Comparison of ENCODE assay signal across 20 cellular contexts in genomic region chr21:45424854-45425795, GRCh38. TPM values are rescaled to one million over a fixed set of nuclear protein-coding genes. Genes with fewer than 3 reads are reported as not detected.
DNase-seq lines count a peak whose midpoint lies in the region; ATAC-seq and TF ChIP-seq lines count a peak whose summit lies in the region.
"Had no signal": no experiment of that assay in that cellular context is flagged by ENCODE, and none has a peak within 500 bp of the region (broad histone marks: within the 10 kb centered on the region; RNA-seq: fewer than 3 reads in every experiment).

No MANE protein-coding gene starts in this region.

- POLR2A ChIA-PET in Panc1 (lab: Charles Lee), result no interaction called here

- no peak overlapping the region for H3K4me2 ChIP-seq in GM23338
- H3K4me2 ChIP-seq in smooth muscle cell, result no peak overlapping the region
- H3K4me2 ChIP-seq: A549, KMS-11 had no signal

- H3K27ac ChIP-seq in GM23338 (ENCODE audit: low read depth) (peak overlapping the region; percentile 26; the same call in 1 of the 2 replicates), Panc1 (ENCODE audit: low read length) (peak overlapping the region; percentile 89), right cardiac atrium (ENCODE audit: low read length) (no peak overlapping the region), smooth muscle cell (ENCODE audit: low read depth) (no peak overlapping the region)
- H3K27ac ChIP-seq: KMS-11 had no signal

- intact Hi-C loops in Panc1 (cut with micrococcal nuclease; ENCODE audit: unreplicated experiment), result no loop called here
- intact Hi-C loops in right cardiac atrium (cut with DNase I), result no loop called here

- H3K4me3 Mint-ChIP-seq in GM23338 (no peak overlapping the region), nephron (no peak overlapping the region)
- H3K4me3 Mint-ChIP-seq: CD4-positive, alpha-beta T cell had no signal

- H3K36me3 ChIP-seq in GM23338 (ENCODE audit: insufficient read depth), result no peaks in the 10 kb centered on the region
- H3K36me3 ChIP-seq in Panc1 (ENCODE audit: control insufficient read depth, insufficient read depth, low read length), result no peaks in the 10 kb centered on the region
- no peaks in the 10 kb centered on the region for H3K36me3 ChIP-seq in smooth muscle cell (ENCODE audit: low read depth)

- DNase-seq in GM23338 (ENCODE audit: low spot score) (no peak), Panc1 (ENCODE audit: low read depth, low spot score) (no peak), right cardiac atrium (peak in 2 of 3 donors; percentile 38 to 58), cerebellar cortex (ENCODE audit: low spot score) (no peak), smooth muscle cell (lab: John Stamatoyannopoulos, UW; ENCODE audit: unreplicated experiment) (no peak)
- DNase-seq: Caco-2; CD4-positive, alpha-beta T cell; DMS153; GDM1; MV-4-11; NCI-H1694 treated with DMSO at 0.1 percent for 48 hours; NCI-H2107; NCI-H510A; NCI-H748 treated with DMSO at 0.1 percent for 48 hours; OCI-M1 had no signal

- ATAC-seq in GM23338 (no peak), Panc1 (no peak), right cardiac atrium (no peak), GM21447 (IDR thresholded peaks at IDR 0.05; ENCODE audit: unreplicated experiment) (no peak), HG02938 (IDR thresholded peaks at IDR 0.05; ENCODE audit: unreplicated experiment) (no peak)
- ATAC-seq: A549 had no signal

- H3F3A ChIP-seq in GM23338 (replicated peaks; ENCODE audit: low read depth), result no peaks in the 10 kb centered on the region
- H3F3A ChIP-seq in smooth muscle cell (ENCODE audit: low read depth), result peaks cover 20% of the 10 kb centered on the region

- whole genome bisulfite sequencing in right cardiac atrium, result 92% methylated on average over 37 of the region's 37 CpGs
- WGBS in smooth muscle cell (ENCODE audit: low lambda C conversion rate), result 96% methylated on average over 30 of the region's 37 CpGs

- no peak for TF ChIP-seq CTCF in GM23338 (conservative IDR thresholded peaks at IDR 0.05; ENCODE audit: low read depth in 2 of 2)
- no peak for TF ChIP-seq CTCF in Panc1 (IDR thresholded peaks at IDR 0.05)
- no peak for TF ChIP-seq CTCF in nephron (IDR thresholded peaks at IDR 0.05; ENCODE audit: unreplicated experiment in 3 of 3)
- no peak for TF ChIP-seq CTCF in smooth muscle cell (IDR thresholded peaks at IDR 0.05; ENCODE audit: borderline replicate concordance, insufficient read depth, poor library complexity, severe bottlenecking)

- H4K20me1 ChIP-seq in GM23338 (replicated peaks; ENCODE audit: insufficient read depth) (peaks cover 19% of the 10 kb centered on the region), smooth muscle cell (ENCODE audit: low read depth) (peaks cover 94% of the 10 kb centered on the region)

- no peak overlapping the region for H3K4me3 ChIP-seq in GM23338
- H3K4me3 ChIP-seq in Panc1 (ENCODE audit: low read depth in 2 of 2, low read length in 2 of 2), result no peak overlapping the region
- no peak overlapping the region for H3K4me3 ChIP-seq in right cardiac atrium (ENCODE audit: low read length)
- no peak overlapping the region for H3K4me3 ChIP-seq in smooth muscle cell
- H3K4me3 ChIP-seq: A549 had no signal

- no peak overlapping the region for H3K9ac ChIP-seq in smooth muscle cell (ENCODE audit: low read depth)
- H3K9ac ChIP-seq: KMS-11 had no signal

- BruUV-seq in Panc1 (replicated peaks; lab: Mats Ljungman, UMichigan), result no TSS peak

- H3K27me3 Mint-ChIP-seq in GM23338 (ENCODE audit: insufficient read depth, low read depth, poor library complexity), result peaks cover 3% of the 10 kb centered on the region
- no peaks in the 10 kb centered on the region for H3K27me3 Mint-ChIP-seq in nephron (ENCODE audit: low read depth)
- H3K27me3 Mint-ChIP-seq: CD4-positive, alpha-beta T cell had no signal

- H3K36me3 Mint-ChIP-seq in GM23338 (ENCODE audit: low read depth) (peaks cover 14% of the 10 kb centered on the region; the same call in 2 of the 3 replicates), nephron (ENCODE audit: low read depth) (no peaks in the 10 kb centered on the region)

- no peak overlapping the region for H2AFZ ChIP-seq in GM23338
- no peak overlapping the region for H2AFZ ChIP-seq in smooth muscle cell (ENCODE audit: low read depth)

- in situ Hi-C loops in Panc1 (cut with HindIII; ENCODE audit: low pct_unique_long_range_greater_than_20kb, low sequenced_read_pairs), result no loop called here

- no peaks in the 10 kb centered on the region for H3K9me2 ChIP-seq in GM23338 (ENCODE audit: insufficient read depth)

- H3K4me1 Mint-ChIP-seq in GM23338, result peaks cover 31% of the 10 kb centered on the region
- peaks cover 24% of the 10 kb centered on the region for H3K4me1 Mint-ChIP-seq in nephron

- H3K79me2 ChIP-seq in GM23338 (replicated peaks; ENCODE audit: insufficient read depth) (peaks cover 99% of the 10 kb centered on the region), smooth muscle cell (ENCODE audit: low read depth) (peaks cover 97% of the 10 kb centered on the region)

- H3K27ac Mint-ChIP-seq in GM23338 (no peak overlapping the region), nephron (peak overlapping the region; percentile 38 to 94 (median 82))
- H3K27ac Mint-ChIP-seq: CD4-positive, alpha-beta T cell had no signal

- no peaks in the 10 kb centered on the region for H3K9me3 Mint-ChIP-seq in GM23338
- H3K9me3 Mint-ChIP-seq in nephron, result no peaks in the 10 kb centered on the region
- H3K9me3 Mint-ChIP-seq: CD4-positive, alpha-beta T cell had no signal

- H3K27me3 ChIP-seq in GM23338 (ENCODE audit: insufficient read depth) (no peaks in the 10 kb centered on the region), Panc1 (ENCODE audit: control insufficient read depth, insufficient read depth, low read length) (no peaks in the 10 kb centered on the region), right cardiac atrium (ENCODE audit: control insufficient read depth, insufficient read depth) (no peaks in the 10 kb centered on the region), smooth muscle cell (ENCODE audit: low read depth) (no peaks in the 10 kb centered on the region)

- CTCF ChIA-PET in Panc1 (lab: Charles Lee), result no interaction called here

- no peaks in the 10 kb centered on the region for H3K9me3 ChIP-seq in Panc1 (ENCODE audit: control insufficient read depth, insufficient read depth, low read depth, low read length)
- H3K9me3 ChIP-seq in right cardiac atrium (ENCODE audit: control insufficient read depth, low read length), result no peaks in the 10 kb centered on the region
- H3K9me3 ChIP-seq in smooth muscle cell (replicated peaks; ENCODE audit: low read depth), result no peaks in the 10 kb centered on the region
- H3K9me3 ChIP-seq: A549, Caco-2 had no signal

- H3K4me1 ChIP-seq in GM23338 (ENCODE audit: insufficient read depth) (peaks cover 9% of the 10 kb centered on the region), Panc1 (ENCODE audit: control insufficient read depth, insufficient read depth, low read length) (peaks cover 94% of the 10 kb centered on the region), right cardiac atrium (ENCODE audit: control insufficient read depth, insufficient read depth, low read length) (no peaks in the 10 kb centered on the region), smooth muscle cell (ENCODE audit: low read depth) (peaks cover 18% of the 10 kb centered on the region)

TF ChIP-seq in GM23338, 12 proteins besides CTCF, POLR2A, EP300 and RAD21:
- no peak for TF ChIP-seq REST (IDR thresholded peaks at IDR 0.05; ENCODE audit: unreplicated experiment)
- no peak for TF ChIP-seq STAT1 (IDR thresholded peaks at IDR 0.05; ENCODE audit: unreplicated experiment)
- TF ChIP-seq NANOG (IDR thresholded peaks at IDR 0.05; ENCODE audit: borderline replicate concordance), result no peak
TF ChIP-seq in GM23338: peak in this region for 0.

RNA-seq across cellular contexts. Expression of gene COL18A1, which starts 20.2 kb away (rescaled TPM):
- 287 and 430 TPM in 2 replicates for total RNA-seq in GM23338 (2014; rRNA removed; shearing (Covaris generic))
- 38.4 and 45.1 TPM in 2 replicates for polyA plus RNA-seq in GM23338 (2016; fragmentation: Nextera tagmentation; extraction: Ambion mirVana)
- total RNA-seq in Panc1 (2021; ENCODE audit: unreplicated experiment), result 676 TPM
- 1,186 TPM for polyA plus RNA-seq in Panc1 (2012; ENCODE audit: insufficient read length)
- total RNA-seq in right cardiac atrium, result 100 to 1,000 TPM in 1 of 4 donors, 10 to 100 TPM in 3; 63.5 to 134 (median 84.6) TPM
- polyA plus RNA-seq in right cardiac atrium, result 52.3 TPM
- total RNA-seq in smooth muscle cell, result 192 and 240 TPM in 2 replicates
- polyA plus RNA-seq in smooth muscle cell, result 362 and 485 TPM in 2 replicates

Comparison
In these comparisons a context has a peak if more than half of its experiments do, and no peak if none do; other contexts are left out.
1. DNase-seq: peak in right cardiac atrium (2 of 3); none in GM23338 (single experiment), Panc1 (single experiment), cerebellar cortex (single experiment) and smooth muscle cell (single experiment).
2. H3K27ac ChIP-seq: peak in GM23338 (single experiment) and Panc1 (single experiment); none in right cardiac atrium (single experiment) and smooth muscle cell (single experiment).